9 cellular contexts compared by ENCODE assay signal in the genomic region with DNA sequence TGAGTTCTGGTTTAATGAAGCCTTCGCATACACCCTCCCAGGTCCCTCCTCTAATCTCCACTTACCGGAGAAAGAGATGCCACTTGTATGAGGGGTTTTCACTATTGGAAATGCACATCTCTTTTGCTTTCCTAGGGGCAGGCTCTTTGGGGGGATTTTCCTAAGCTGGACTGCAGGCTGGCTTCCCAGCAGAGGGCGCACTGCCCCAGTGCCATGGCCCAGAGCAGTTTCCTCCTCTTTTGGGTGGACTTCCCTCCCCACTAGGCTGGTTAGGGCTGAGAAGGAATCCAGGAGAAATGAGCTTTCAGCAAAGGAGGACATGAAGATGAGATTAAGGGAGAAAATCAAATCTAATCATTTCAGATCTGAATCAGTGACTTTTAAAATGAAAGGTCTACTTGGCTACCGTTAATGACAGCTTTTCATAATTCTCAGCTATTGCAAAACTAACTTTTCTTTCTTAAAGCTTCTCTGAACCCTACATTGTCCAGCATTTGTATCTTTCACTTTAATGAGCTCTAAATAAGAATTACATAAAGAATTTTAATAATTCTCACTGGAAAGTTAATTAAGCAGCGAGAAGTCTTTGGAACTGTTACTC.
DNase-seq lines count a peak whose midpoint lies in the region; ATAC-seq lines count a peak whose summit lies in the region.
"Had no signal": no experiment of that assay in that cellular context is flagged by ENCODE, and none has a peak within 500 bp of the region (broad histone marks: within the 10 kb centered on the region; RNA-seq: fewer than 3 reads in every experiment).

No MANE protein-coding gene starts in this region.

- POLR2A ChIA-PET in activated CD8-positive, alpha-beta T cell treated with anti-CD3 and anti-CD28 coated beads, Interleukin-2, amount 10 ng/mL, durations not matched to agents 7 days and 5 days (lab: Charles Lee): no interaction called here
- POLR2A ChIA-PET in CD8-positive, alpha-beta memory T cell (lab: Charles Lee): no interaction called here

- H3K4me1 Mint-ChIP-seq in activated CD8-positive, alpha-beta T cell treated with anti-CD3 and anti-CD28 coated beads, Interleukin-2, amount 10 ng/mL, durations not matched to agents 7 days and 5 days (ENCODE audit: low read depth): no peaks in the 10 kb centered on the region
- H3K4me1 Mint-ChIP-seq in stimulated activated naive CD8-positive, alpha-beta T cell treated with anti-CD3 and anti-CD28 coated beads, Interleukin-15, amount 100 ng/mL, for 72 hours: no peaks in the 10 kb centered on the region
- H3K4me1 Mint-ChIP-seq in CD8-positive, alpha-beta memory T cell: no peaks in the 10 kb centered on the region

- peak; percentile 68 for ATAC-seq in GM19455 (IDR thresholded peaks at IDR 0.05; ENCODE audit: unreplicated experiment)
- ATAC-seq in activated CD8-positive, alpha-beta T cell treated with anti-CD3 and anti-CD28 coated beads, Interleukin-2, amount 10 ng/mL, durations not matched to agents 7 days and 5 days: no peak
- ATAC-seq in stimulated activated naive CD8-positive, alpha-beta T cell treated with anti-CD3 and anti-CD28 coated beads, Interleukin-15, amount 100 ng/mL, for 72 hours: peak; percentile 43

- H3K27me3 ChIP-seq in CD8-positive, alpha-beta memory T cell (ENCODE audit: insufficient read depth, low read length, poor library complexity, severe bottlenecking): no peaks in the 10 kb centered on the region

- H3K27me3 Mint-ChIP-seq in activated CD8-positive, alpha-beta T cell treated with anti-CD3 and anti-CD28 coated beads, Interleukin-2, amount 10 ng/mL, durations not matched to agents 7 days and 5 days (ENCODE audit: low read depth): no peaks in the 10 kb centered on the region
- H3K27me3 Mint-ChIP-seq in stimulated activated naive CD8-positive, alpha-beta T cell treated with anti-CD3 and anti-CD28 coated beads, Interleukin-15, amount 100 ng/mL, for 72 hours: peaks cover 23% of the 10 kb centered on the region
- H3K27me3 Mint-ChIP-seq in CD8-positive, alpha-beta memory T cell: peaks cover 0 to 1% of the 10 kb centered on the region in 2 donors

- H3K36me3 Mint-ChIP-seq in activated CD8-positive, alpha-beta T cell treated with anti-CD3 and anti-CD28 coated beads, Interleukin-2, amount 10 ng/mL, durations not matched to agents 7 days and 5 days (ENCODE audit: low read depth): no peaks in the 10 kb centered on the region
- H3K36me3 Mint-ChIP-seq in CD8-positive, alpha-beta memory T cell: no peaks in the 10 kb centered on the region
- H3K36me3 Mint-ChIP-seq: activated naive CD8-positive, alpha-beta T cell had no signal

- DNase-seq in NCI-H1694 (lab: John Stamatoyannopoulos, UW): peak; percentile 37
- DNase-seq in NCI-H1694 treated with DMSO at 0.1 percent for 48 hours (lab: John Stamatoyannopoulos, UW): no peak
- peak; percentile 23 to 55 for DNase-seq in Kasumi-1 (lab: John Stamatoyannopoulos, UW)
- DNase-seq in activated CD8-positive, alpha-beta T cell treated with anti-CD3 and anti-CD28 coated beads, Interleukin-2, amount 10 ng/mL, durations not matched to agents 7 days and 5 days: peak; percentile 25
- DNase-seq in iPS DF 19.7 (ENCODE audit: low read depth, low spot score): peak; percentile 9
- DNase-seq in stimulated activated naive CD8-positive, alpha-beta T cell treated with anti-CD3 and anti-CD28 coated beads, Interleukin-15, amount 100 ng/mL, for 72 hours: peak; percentile 12 to 14
- DNase-seq in CD8-positive, alpha-beta memory T cell: no peak

- no peaks in the 10 kb centered on the region for H3K36me3 ChIP-seq in CD8-positive, alpha-beta memory T cell (ENCODE audit: insufficient read depth, low read length)

- H3K4me1 ChIP-seq in CD8-positive, alpha-beta memory T cell (ENCODE audit: insufficient read depth, low read length): no peaks in the 10 kb centered on the region

- H3K4me3 Mint-ChIP-seq in activated CD8-positive, alpha-beta T cell treated with anti-CD3 and anti-CD28 coated beads, Interleukin-2, amount 10 ng/mL, durations not matched to agents 7 days and 5 days: no peak overlapping the region
- no peak overlapping the region for H3K4me3 Mint-ChIP-seq in stimulated activated naive CD8-positive, alpha-beta T cell treated with anti-CD3 and anti-CD28 coated beads, Interleukin-15, amount 100 ng/mL, for 72 hours
- H3K4me3 Mint-ChIP-seq in CD8-positive, alpha-beta memory T cell: no peak overlapping the region
- H3K4me3 Mint-ChIP-seq: activated naive CD8-positive, alpha-beta T cell had no signal

- no peak overlapping the region for H3K27ac Mint-ChIP-seq in activated CD8-positive, alpha-beta T cell treated with anti-CD3 and anti-CD28 coated beads, Interleukin-2, amount 10 ng/mL, durations not matched to agents 7 days and 5 days
- H3K27ac Mint-ChIP-seq in stimulated activated naive CD8-positive, alpha-beta T cell treated with anti-CD3 and anti-CD28 coated beads, Interleukin-15, amount 100 ng/mL, for 72 hours: no peak overlapping the region
- H3K27ac Mint-ChIP-seq in CD8-positive, alpha-beta memory T cell: no peak overlapping the region
- H3K27ac Mint-ChIP-seq: activated naive CD8-positive, alpha-beta T cell had no signal

- CTCF ChIA-PET in activated CD8-positive, alpha-beta T cell treated with anti-CD3 and anti-CD28 coated beads, Interleukin-2, amount 10 ng/mL, durations not matched to agents 7 days and 5 days (lab: Charles Lee): interaction anchor here (0.7 to 2.1 kb wide), 9 partner anchors 10 to 1558 kb away, joined by 3 to 8 read pairs (median 4); no protein-coding TSS in a partner anchor
- CTCF ChIA-PET in CD8-positive, alpha-beta memory T cell (lab: Charles Lee): no interaction called here

- H3K4me3 ChIP-seq in CD8-positive, alpha-beta memory T cell (ENCODE audit: low read length): no peak overlapping the region

- no peak overlapping the region for H3K27ac ChIP-seq in CD8-positive, alpha-beta memory T cell (ENCODE audit: low read depth, low read length)

- no peaks in the 10 kb centered on the region for H3K9me3 ChIP-seq in CD8-positive, alpha-beta memory T cell (ENCODE audit: low read length)

- H3K9me3 Mint-ChIP-seq in activated CD8-positive, alpha-beta T cell treated with anti-CD3 and anti-CD28 coated beads, Interleukin-2, amount 10 ng/mL, durations not matched to agents 7 days and 5 days (ENCODE audit: insufficient read depth): no peaks in the 10 kb centered on the region
- no peaks in the 10 kb centered on the region for H3K9me3 Mint-ChIP-seq in stimulated activated naive CD8-positive, alpha-beta T cell treated with anti-CD3 and anti-CD28 coated beads, Interleukin-15, amount 100 ng/mL, for 72 hours
- H3K9me3 Mint-ChIP-seq in CD8-positive, alpha-beta memory T cell: peaks cover 0 to 2% (median 0%) of the 10 kb centered on the region in 5 donors

Comparison
In these comparisons a context has a peak if more than half of its experiments do, and no peak if none do; other contexts are left out.
1. DNase-seq: peak in NCI-H1694 (single experiment), Kasumi-1 (2 of 2), activated CD8-positive, alpha-beta T cell treated with anti-CD3 and anti-CD28 coated beads, Interleukin-2, amount 10 ng/mL, durations not matched to agents 7 days and 5 days (single experiment), iPS DF 19.7 (single experiment) and stimulated activated naive CD8-positive, alpha-beta T cell treated with anti-CD3 and anti-CD28 coated beads, Interleukin-15, amount 100 ng/mL, for 72 hours (2 of 2); none in NCI-H1694 treated with DMSO at 0.1 percent for 48 hours (single experiment) and CD8-positive, alpha-beta memory T cell (0 of 5).